Comparison of ENCODE assay signal across 26 cellular contexts in the genomic region with DNA sequence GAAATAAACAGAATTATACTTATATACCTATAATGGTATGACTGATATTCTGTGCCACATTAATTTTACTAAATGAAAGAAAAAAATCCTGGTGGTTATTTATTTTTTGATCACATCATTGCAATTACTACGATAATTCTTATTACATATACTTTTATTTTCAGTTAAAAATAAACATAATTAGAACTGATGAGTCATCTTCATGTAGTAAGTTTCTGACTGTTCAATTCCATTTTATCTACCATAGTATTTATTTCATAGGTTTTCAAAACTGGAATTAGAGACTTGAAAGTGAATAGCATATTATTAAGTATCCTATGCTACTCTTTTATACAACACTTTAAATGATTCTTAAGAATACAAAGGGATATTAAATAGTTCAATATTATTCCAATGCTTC.
"Had no signal": no experiment of that assay in that cellular context is flagged by ENCODE, and none has a peak within 500 bp of the region (broad histone marks: within the 10 kb centered on the region; RNA-seq: fewer than 3 reads in every experiment).

No MANE protein-coding gene starts in this region.

- H3K27ac ChIP-seq: ascending aorta, breast epithelium, colonic mucosa had no signal

- H3K4me1 ChIP-seq: breast epithelium, colonic mucosa had no signal

- H3K36me3 ChIP-seq: ascending aorta, breast epithelium, cardiac muscle cell, colonic mucosa had no signal

- H3K9me3 ChIP-seq: ascending aorta, breast epithelium, colonic mucosa had no signal

- FAIRE-seq: endometrium, frontal cortex had no signal

- DNase-seq: activated CD4-positive, alpha-beta memory T cell treated with anti-CD3 and anti-CD28 coated beads for 36 hours; activated CD4-positive, alpha-beta T cell treated with anti-CD3 and anti-CD28 coated beads for 36 hours; activated CD4-positive, CD25-positive, alpha-beta regulatory T cell; activated CD4-positive, CD25-positive, alpha-beta regulatory T cell treated with anti-CD3 and anti-CD28 coated beads, Interleukin-2, amount 50 U/mL, for 72 hours; activated CD8-positive, alpha-beta memory T cell treated with anti-CD3 and anti-CD28 coated beads, Interleukin-2, amount 10 ng/mL, durations not matched to agents 7 days and 5 days; activated CD8-positive, alpha-beta memory T cell treated with anti-CD3 and anti-CD28 coated beads, Interleukin-2, amount 50 U/mL, for 4 hours; activated CD8-positive, alpha-beta T cell treated with anti-CD3 and anti-CD28 coated beads, Interleukin-2, amount 10 ng/mL, durations not matched to agents 7 days and 5 days; activated effector memory CD4-positive, alpha-beta T cell treated with anti-CD3 and anti-CD28 coated beads, Interleukin-2, amount 50 U/mL, for 16 hours; activated naive CD4-positive, alpha-beta T cell treated with anti-CD3 and anti-CD28 coated beads, Interleukin-2, amount 10 ng/mL, durations not matched to agents 7 days and 5 days; activated naive CD8-positive, alpha-beta T cell treated with anti-CD3 and anti-CD28 coated beads, Interleukin-2, amount 10 ng/mL, durations not matched to agents 7 days and 5 days; activated T-cell treated with anti-CD3 and anti-CD28 coated beads, Interleukin-2, amount 50 U/mL, for 1 hour; activated T-cell treated with anti-CD3 and anti-CD28 coated beads, Interleukin-2, amount 50 U/mL, for 48 hours; central memory CD4-positive, alpha-beta T cell; cerebellar nuclear complex; colonic mucosa; effector CD8-positive, alpha-beta T cell; foreskin fibroblast; head of caudate nucleus; T-helper 2 cell had no signal

- ATAC-seq: activated CD4-positive, alpha-beta T cell treated with anti-CD3 and anti-CD28 coated beads for 36 hours; activated CD8-positive, alpha-beta memory T cell treated with anti-CD3 and anti-CD28 coated beads, Interleukin-2, amount 10 ng/mL, durations not matched to agents 7 days and 5 days; activated CD8-positive, alpha-beta T cell treated with anti-CD3 and anti-CD28 coated beads, Interleukin-2, amount 10 ng/mL, durations not matched to agents 7 days and 5 days; activated naive CD4-positive, alpha-beta T cell treated with anti-CD3 and anti-CD28 coated beads, Interleukin-2, amount 50 U/mL, for 72 hours; esophagus mucosa had no signal

- H3K4me3 ChIP-seq: ascending aorta, breast epithelium, cardiac muscle cell, colonic mucosa had no signal
